15 cellular contexts compared by ENCODE assay signal in genomic region chr15:22855791-22856190, GRCh38. TPM values are rescaled to one million over a fixed set of nuclear protein-coding genes. Genes with fewer than 3 reads are reported as not detected.
DNase-seq lines count a peak whose midpoint lies in the region; ATAC-seq, FAIRE-seq and TF ChIP-seq lines count a peak whose summit lies in the region.
"Had no signal": no experiment of that assay in that cellular context is flagged by ENCODE, and none has a peak within 500 bp of the region (broad histone marks: within the 10 kb centered on the region; RNA-seq: fewer than 3 reads in every experiment).

No MANE protein-coding gene starts in this region.

- H3K27ac Mint-ChIP-seq in T-helper 17 cell: peak overlapping the region; percentile 68

- ATAC-seq in HepG2 (no peak), right lobe of liver (no peak), T-helper 17 cell (no peak), esophagus mucosa (peak; percentile 32), HG03097 (IDR thresholded peaks at IDR 0.05; ENCODE audit: low FRiP score, unreplicated experiment) (no peak)

- no peak overlapping the region for H3K4me2 ChIP-seq in HepG2 (ENCODE audit: low read depth, low read length)

- H3K36me3 ChIP-seq in HepG2 (replicated peaks in 1 of 2; ENCODE audit: control insufficient read depth in 1 of 2, insufficient read depth in 2 of 2, low read length in 2 of 2) (peaks cover 7 to 56% of the 10 kb centered on the region in 2 experiments), right lobe of liver (peaks cover 0 to 56% (median 9%) of the 10 kb centered on the region in 4 donors), subcutaneous abdominal adipose tissue (ENCODE audit: control insufficient read depth in 5 of 5, insufficient read depth in 5 of 5, low read length in 5 of 5) (peaks cover 12 to 55% (median 35%) of the 10 kb centered on the region in 5 donors), transverse colon (peaks cover 0 to 78% (median 20%) of the 10 kb centered on the region in 4 donors)

- no peaks in the 10 kb centered on the region for H3K79me2 ChIP-seq in HepG2 (ENCODE audit: insufficient read depth, low read length)

- H3K27me3 Mint-ChIP-seq in T-helper 17 cell: no peaks in the 10 kb centered on the region
- H3K27me3 Mint-ChIP-seq: CD8-positive, alpha-beta memory T cell had no signal

- CTCF ChIA-PET in HepG2 (lab: Yijun Ruan, JAX; ENCODE audit: low intra/inter-chr PET ratio, low total read pairs): no interaction called here

- H3K4me3 Mint-ChIP-seq in T-helper 17 cell: no peak overlapping the region
- H3K4me3 Mint-ChIP-seq: CD8-positive, alpha-beta memory T cell had no signal

- H3K4me1 Mint-ChIP-seq in T-helper 17 cell: peaks cover 13% of the 10 kb centered on the region

- no peak for DNase-seq in HepG2 (ENCODE audit: low spot score)
- DNase-seq in right lobe of liver: no peak
- DNase-seq in T-helper 17 cell: no peak
- DNase-seq in transverse colon: no peak
- no peak for DNase-seq in DMS79 treated with DMSO at 0.1 percent for 48 hours (lab: John Stamatoyannopoulos, UW)
- DNase-seq: CD8-positive, alpha-beta memory T cell; H7; NCI-H1417; NCI-H2029; NCI-H2227 treated with DMSO at 0.1 percent for 48 hours; NCI-H524 treated with DMSO at 0.1 percent for 48 hours; SIG-M5 had no signal

- FAIRE-seq in HepG2 (lab: Jason Lieb, UNC): no peak

- BruUV-seq in HepG2 (replicated peaks; lab: Mats Ljungman, UMichigan): no TSS peak

- no peak overlapping the region for H3K27ac ChIP-seq in HepG2 (ENCODE audit: extremely low read length, insufficient read depth, low read length)
- no peak overlapping the region for H3K27ac ChIP-seq in right lobe of liver
- H3K27ac ChIP-seq in subcutaneous abdominal adipose tissue (ENCODE audit: low read depth, low read length): peak overlapping the region; percentile 10
- no peak overlapping the region for H3K27ac ChIP-seq in transverse colon

- H3K9me3 ChIP-seq in HepG2 (ENCODE audit: low read length): no peaks in the 10 kb centered on the region
- no peaks in the 10 kb centered on the region for H3K9me3 ChIP-seq in right lobe of liver
- H3K9me3 ChIP-seq in T-helper 17 cell (ENCODE audit: control insufficient read depth, low read length, poor library complexity, severe bottlenecking): no peaks in the 10 kb centered on the region
- no peaks in the 10 kb centered on the region for H3K9me3 ChIP-seq in subcutaneous abdominal adipose tissue (ENCODE audit: control insufficient read depth in 5 of 5, low read length in 5 of 5)
- no peaks in the 10 kb centered on the region for H3K9me3 ChIP-seq in transverse colon

- TF ChIP-seq RAD21 in HepG2 (CRISPR knock-in tag; IDR thresholded peaks at IDR 0.05): no peak

- intact Hi-C loops in HepG2 (cut with micrococcal nuclease; ENCODE audit: unreplicated experiment): no loop called here
- intact Hi-C loops in right lobe of liver (cut with DNase I): no loop called here
- intact Hi-C loops in transverse colon (cut with DNase I; ENCODE audit: low total_unique reads): no loop called here

- H3K9ac ChIP-seq in HepG2 (ENCODE audit: insufficient read depth, low read depth, low read length) (no peak overlapping the region), subcutaneous abdominal adipose tissue (ENCODE audit: low read length in 5 of 5) (no peak overlapping the region)

- TF ChIP-seq POLR2A in HepG2 (IDR thresholded peaks at IDR 0.05; ENCODE audit: insufficient read depth in 1 of 2, low read depth in 2 of 2, low read length in 2 of 2): no peak
- no peak for TF ChIP-seq POLR2A in right lobe of liver (IDR thresholded peaks at IDR 0.05)
- no peak for TF ChIP-seq POLR2A in transverse colon (IDR thresholded peaks at IDR 0.05)

- H4K20me1 ChIP-seq in HepG2 (ENCODE audit: insufficient read depth, low read length): no peaks in the 10 kb centered on the region

- POLR2A ChIA-PET in HepG2 (lab: Yijun Ruan, JAX): no interaction called here

- H3K27me3 ChIP-seq in HepG2 (ENCODE audit: control insufficient read depth in 1 of 2, insufficient read depth in 2 of 2, low read length in 2 of 2) (no peaks in the 10 kb centered on the region), right lobe of liver (no peaks in the 10 kb centered on the region), subcutaneous abdominal adipose tissue (ENCODE audit: control insufficient read depth in 5 of 5, insufficient read depth in 4 of 5, low read length in 5 of 5) (no peaks in the 10 kb centered on the region), transverse colon (no peaks in the 10 kb centered on the region)

- TF ChIP-seq EP300 in HepG2 (IDR thresholded peaks at IDR 0.05; ENCODE audit: low read depth in 2 of 2, low read length in 2 of 2) (no peak), HepG2 (CRISPR knock-in tag; IDR thresholded peaks at IDR 0.05; ENCODE audit: borderline replicate concordance) (no peak), transverse colon (IDR thresholded peaks at IDR 0.05; ENCODE audit: low read depth) (no peak)

- WGBS in HepG2 (ENCODE audit: low lambda C conversion rate): 92% methylated on average over 4 of the region's 4 CpGs
- WGBS in right lobe of liver (ENCODE audit: insufficient coverage, low coverage, low lambda C conversion rate, missing lambda C conversion rate): 70% methylated on average over 4 of the region's 4 CpGs
- WGBS in transverse colon (ENCODE audit: low coverage in 1 of 2), 2 donors: 76% methylated on average over 4 of the region's 4 CpGs; no CpG with 5 or more reads in 1 of the 2 donors

- H3K4me1 ChIP-seq in HepG2 (ENCODE audit: insufficient read depth, low read length): no peaks in the 10 kb centered on the region
- H3K4me1 ChIP-seq in right lobe of liver: no peaks in the 10 kb centered on the region
- peaks cover 0 to 7% (median 2%) of the 10 kb centered on the region in 5 donors for H3K4me1 ChIP-seq in subcutaneous abdominal adipose tissue (ENCODE audit: control insufficient read depth in 5 of 5, insufficient read depth in 5 of 5, low read length in 5 of 5)
- H3K4me1 ChIP-seq in transverse colon: peaks cover 0 to 5% (median 0%) of the 10 kb centered on the region in 4 donors

- TF ChIP-seq CTCF in HepG2 (CRISPR knock-in tag; IDR thresholded peaks at IDR 0.05): no peak
- TF ChIP-seq CTCF in right lobe of liver (IDR thresholded peaks at IDR 0.05): no peak
- no peak for TF ChIP-seq CTCF in transverse colon (IDR thresholded peaks at IDR 0.05)

- in situ Hi-C loops in HepG2 (cut with HindIII; ENCODE audit: extremely low pct_ligation_motif_present, low pct_unique_long_range_greater_than_20kb): no loop called here
- in situ Hi-C loops in transverse colon (cut with MboI; ENCODE audit: low pct_ligation_motif_present in 1 of 4, low pct_unique_long_range_greater_than_20kb in 1 of 4, low sequenced_read_pairs in 3 of 4): no loop called here

- H3K36me3 Mint-ChIP-seq in T-helper 17 cell (ENCODE audit: low read depth): peaks cover 5% of the 10 kb centered on the region

- H3K4me3 ChIP-seq in HepG2 (replicated peaks in 1 of 3; ENCODE audit: insufficient read depth in 1 of 3, low read depth in 2 of 3, low read length in 3 of 3): no peak overlapping the region
- H3K4me3 ChIP-seq in right lobe of liver: no peak overlapping the region
- H3K4me3 ChIP-seq in subcutaneous abdominal adipose tissue (ENCODE audit: low read depth in 1 of 5, low read length in 5 of 5): no peak overlapping the region
- H3K4me3 ChIP-seq in transverse colon: no peak overlapping the region

- H2AFZ ChIP-seq in HepG2 (ENCODE audit: low read length): no peak overlapping the region

TF ChIP-seq in HepG2, 621 proteins besides CTCF, POLR2A, EP300 and RAD21:
- TF ChIP-seq RBM22 (optimal IDR thresholded peaks at IDR 0.05; ENCODE audit: low read length) (peak; percentile 34), CCDC6 (CRISPR knock-in tag; IDR thresholded peaks at IDR 0.05) (no peak)

RNA-seq across cellular contexts. Expression of gene NIPA2, which starts 17.3 kb away (rescaled TPM):
- total RNA-seq in HepG2 (2016; rRNA removed; fragmentation: Illumina TruSeq; extraction: Trizol): 56.2 and 57.9 TPM in 2 replicates
- total RNA-seq in HepG2 (2016; cell fraction: cytosol; rRNA removed; fragmentation: Illumina TruSeq; extraction: Trizol; ENCODE audit: low read depth): 16.9 and 19.3 TPM in 2 replicates
- 53.7 and 60.6 TPM in 2 replicates for total RNA-seq in HepG2 (2016; cell fraction: insoluble cytoplasmic fraction; rRNA removed; fragmentation: Illumina TruSeq; extraction: Trizol)
- 53.0 and 67.7 TPM in 2 replicates for total RNA-seq in HepG2 (2016; cell fraction: membrane; rRNA removed; fragmentation: Illumina TruSeq; extraction: Trizol)
- 35.8 and 40.9 TPM in 2 replicates for total RNA-seq in HepG2 (2016; cell fraction: nucleus; rRNA removed; fragmentation: Illumina TruSeq; extraction: Trizol)
- polyA plus RNA-seq in HepG2 (2011; rRNA removed): 25.9 and 29.0 TPM in 2 replicates
- polyA plus RNA-seq in HepG2 (2011; cell fraction: cytosol; rRNA removed): 19.4 and 31.7 TPM in 2 replicates
- polyA plus RNA-seq in HepG2 (2011; cell fraction: nucleus; rRNA removed): 12.0 and 15.0 TPM in 2 replicates
- 31.0 and 35.1 TPM in 2 replicates for polyA plus RNA-seq in HepG2 (2012)
- polyA plus RNA-seq in HepG2 (2016; cell fraction: cytosol; fragmentation: Illumina TruSeq; extraction: Trizol; ENCODE audit: low read depth): 17.3 and 25.8 TPM in 2 replicates
- 56.7 and 62.3 TPM in 2 replicates for polyA plus RNA-seq in HepG2 (2016; cell fraction: insoluble cytoplasmic fraction; fragmentation: Illumina TruSeq; extraction: Trizol; ENCODE audit: low read depth)
- 43.6 and 55.5 TPM in 2 replicates for polyA plus RNA-seq in HepG2 (2016; cell fraction: membrane; fragmentation: Illumina TruSeq; extraction: Trizol; ENCODE audit: low read depth)
- 53.5 and 56.8 TPM in 2 replicates for polyA plus RNA-seq in HepG2 (2016; cell fraction: nucleus; fragmentation: Illumina TruSeq; extraction: Trizol; ENCODE audit: insufficient read depth, low read depth)
- polyA minus RNA-seq in HepG2 (2011; rRNA and poly(A)+ RNA removed; ENCODE audit: low replicate concordance): 32.3 and 59.0 TPM in 2 replicates
- 24.4 and 31.8 TPM in 2 replicates for polyA minus RNA-seq in HepG2 (2011; cell fraction: cytosol; rRNA and poly(A)+ RNA removed)
- 29.0 and 33.6 TPM in 2 replicates for polyA minus RNA-seq in HepG2 (2011; cell fraction: nucleus; rRNA and poly(A)+ RNA removed)
- total RNA-seq in right lobe of liver: 10 to 100 TPM; 15.1 to 27.9 (median 21.3) TPM
- total RNA-seq in T-helper 17 cell: 10 to 100 TPM; 32.0 to 34.5 TPM
- 32.0 TPM for total RNA-seq in esophagus mucosa
- total RNA-seq in transverse colon: 10 to 100 TPM; 14.7 to 78.6 (median 50.4) TPM
